In the genomic region with DNA sequence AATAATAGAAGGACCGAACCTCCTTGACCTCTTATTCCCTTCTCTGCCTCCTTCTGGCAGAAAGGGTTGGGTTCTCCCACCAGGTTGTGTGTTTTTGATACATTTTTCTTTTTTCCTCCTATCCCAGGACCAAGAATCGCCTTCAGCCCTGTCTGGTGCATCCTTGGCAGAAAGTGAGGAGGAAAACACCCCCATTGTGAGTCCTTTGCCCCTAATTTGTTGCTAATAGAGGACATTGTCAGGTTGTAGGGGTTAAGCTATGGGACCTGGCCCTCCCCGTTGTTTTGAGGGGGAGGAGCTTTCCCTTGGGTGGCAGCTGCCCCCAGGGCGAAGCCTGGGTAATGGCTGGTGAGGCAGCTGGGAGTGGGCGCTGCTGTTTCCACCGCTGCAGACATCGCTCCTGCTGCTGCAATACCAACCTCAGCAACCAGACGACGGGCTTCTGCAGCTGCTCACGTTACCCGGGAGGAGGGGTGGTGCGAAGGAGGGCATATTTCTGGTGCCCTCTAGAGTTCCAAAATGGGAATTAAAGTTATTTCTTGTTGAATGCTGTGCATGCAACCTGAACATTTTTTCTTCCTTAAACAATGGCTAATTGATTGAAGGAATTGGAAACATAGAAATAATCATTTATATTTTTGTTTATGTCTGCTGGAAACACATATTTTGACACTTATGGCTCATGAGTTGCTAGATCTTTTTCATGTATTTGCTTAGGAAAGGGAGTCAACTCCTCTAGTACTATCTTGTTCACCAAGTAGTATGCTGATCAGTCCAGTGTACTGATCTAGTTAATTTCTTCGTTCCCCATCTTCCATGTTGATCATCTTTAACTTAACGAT, we compare ENCODE assay signal across 8 cellular contexts. TPM values are rescaled to one million over a fixed set of nuclear protein-coding genes. Genes with fewer than 3 reads are reported as not detected.
DNase-seq lines count a peak whose midpoint lies in the region; ATAC-seq and TF ChIP-seq lines count a peak whose summit lies in the region.

No MANE protein-coding gene starts in this region.

- no peaks in the 10 kb centered on the region for H3K36me3 Mint-ChIP-seq in natural killer cell treated with Interleukin-12 subunit alpha and Interleukin-12 subunit beta and Interleukin-15 and Interleukin-18, amount 100 ng/mL, for 72 hours

- H3K27ac Mint-ChIP-seq in natural killer cell treated with Interleukin-12 subunit alpha and Interleukin-12 subunit beta and Interleukin-15 and Interleukin-18, amount 100 ng/mL, for 72 hours = peak overlapping the region; percentile 88 to 96

- H3K4me1 Mint-ChIP-seq in natural killer cell treated with Interleukin-12 subunit alpha and Interleukin-12 subunit beta and Interleukin-15 and Interleukin-18, amount 100 ng/mL, for 72 hours (ENCODE audit: low read depth in 2 of 2) = peaks cover 19 to 21% of the 10 kb centered on the region in 2 donors

- H3K4me3 ChIP-seq in fibroblast of mammary gland (ENCODE audit: control insufficient read depth, low read depth, low read length) = peak overlapping the region; percentile 80

- TF ChIP-seq CTCF in fibroblast of mammary gland (conservative IDR thresholded peaks at IDR 0.05; ENCODE audit: control insufficient read depth, insufficient read depth, low read depth, low read length) = peak; percentile 95

- no peaks in the 10 kb centered on the region for H3K27me3 Mint-ChIP-seq in natural killer cell treated with Interleukin-12 subunit alpha and Interleukin-12 subunit beta and Interleukin-15 and Interleukin-18, amount 100 ng/mL, for 72 hours

- H3K4me3 Mint-ChIP-seq in natural killer cell treated with Interleukin-12 subunit alpha and Interleukin-12 subunit beta and Interleukin-15 and Interleukin-18, amount 100 ng/mL, for 72 hours = peak overlapping the region; percentile 93

- DNase-seq in EH (ENCODE audit: low read depth) = peak; percentile 90
- DNase-seq in Kasumi-1 (lab: John Stamatoyannopoulos, UW) = peak; percentile 69 to 73
- peak; percentile 95 for DNase-seq in RKO (ENCODE audit: low spot score)
- peak; percentile 62 to 74 for DNase-seq in activated T-helper 1 cell treated with anti-CD3 and anti-CD28 coated beads, Interleukin-2, amount 50 U/mL, for 16 hours (ENCODE audit: low read depth in 1 of 2, low spot score in 1 of 2)
- DNase-seq in fibroblast of mammary gland (ENCODE audit: low read depth) = peak; percentile 89
- DNase-seq in natural killer cell treated with Interleukin-12 subunit alpha and Interleukin-12 subunit beta and Interleukin-15 and Interleukin-18, amount 100 ng/mL, for 72 hours (ENCODE audit: low spot score) = peak; percentile 89
- DNase-seq in stimulated activated naive CD4-positive, alpha-beta T cell treated with Interleukin-2 at 50 U/mL for 16 hours (lab: John Stamatoyannopoulos, UW) = peak; percentile 89

- peak; percentile 48 for ATAC-seq in GM21825 (IDR thresholded peaks at IDR 0.05; ENCODE audit: unreplicated experiment)
- ATAC-seq in natural killer cell treated with Interleukin-12 subunit alpha and Interleukin-12 subunit beta and Interleukin-15 and Interleukin-18, amount 100 ng/mL, for 72 hours = peak; percentile 59 to 64

- H3K9me3 Mint-ChIP-seq in natural killer cell treated with Interleukin-12 subunit alpha and Interleukin-12 subunit beta and Interleukin-15 and Interleukin-18, amount 100 ng/mL, for 72 hours = no peaks in the 10 kb centered on the region

RNA-seq across cellular contexts. Expression of a gene that starts 1.5 kb away (rescaled TPM):
- total RNA-seq in natural killer cell treated with Interleukin-12 subunit alpha and Interleukin-12 subunit beta and Interleukin-15 and Interleukin-18, amount 100 ng/mL, for 72 hours = 10 to 100 TPM; 37.7 to 56.7 TPM

Comparison
In these comparisons a context has a peak if more than half of its experiments do, and no peak if none do; other contexts are left out.
1. Peak in every context shown above with its lines: DNase-seq, ATAC-seq and H3K4me3 ChIP-seq.